In genomic region chr1:171742577-171742922, GRCh38 we compare ENCODE assay signal across 8 cellular contexts. TPM values are rescaled to one million over a fixed set of nuclear protein-coding genes. Genes with fewer than 3 reads are reported as not detected.
DNase-seq lines count a peak whose midpoint lies in the region; ATAC-seq and TF ChIP-seq lines count a peak whose summit lies in the region.

No MANE protein-coding gene starts in this region.

- H3K27me3 Mint-ChIP-seq in activated CD4-positive, alpha-beta T cell treated with anti-CD3 and anti-CD28 coated beads for 36 hours: no peaks in the 10 kb centered on the region
- H3K27me3 Mint-ChIP-seq in T-cell: no peaks in the 10 kb centered on the region

- peak; percentile 29 for DNase-seq in activated CD4-positive, alpha-beta T cell treated with anti-CD3 and anti-CD28 coated beads for 36 hours
- no peak for DNase-seq in activated CD4-positive, alpha-beta T cell treated with anti-CD3 and anti-CD28 coated beads for 1 hour
- peak in 7 of 34 experiments; percentile 1 to 16 (median 6) for DNase-seq in T-cell
- peak; percentile 71 for DNase-seq in colonic mucosa
- DNase-seq in lower leg skin (ENCODE audit: low spot score in 2 of 2): peak in 1 of 2 donors; percentile 59
- peak; percentile 32 for DNase-seq in stomach
- no peak for DNase-seq in GM19238 (ENCODE audit: insufficient read length, low spot score)

- no peaks in the 10 kb centered on the region for H3K36me3 ChIP-seq in colonic mucosa
- H3K36me3 ChIP-seq in stomach: peaks cover 0 to 7% (median 6%) of the 10 kb centered on the region in 4 donors

- peaks cover 10% of the 10 kb centered on the region for H3K4me1 ChIP-seq in colonic mucosa
- peaks cover 10 to 35% (median 25%) of the 10 kb centered on the region in 4 donors for H3K4me1 ChIP-seq in stomach

- TF ChIP-seq POLR2A in lower leg skin (IDR thresholded peaks at IDR 0.05) (no peak), stomach (IDR thresholded peaks at IDR 0.05) (no peak)

- 0 to 1% methylated on average over 14 of the region's 14 CpGs for WGBS in lower leg skin, 2 donors
- 0 to 1% (median 0%) methylated on average over 14 of the region's 14 CpGs for WGBS in stomach, 5 donors

- H3K36me3 Mint-ChIP-seq in activated CD4-positive, alpha-beta T cell treated with anti-CD3 and anti-CD28 coated beads for 36 hours (ENCODE audit: low read depth): no peaks in the 10 kb centered on the region
- peaks cover 3% of the 10 kb centered on the region for H3K36me3 Mint-ChIP-seq in T-cell

- TF ChIP-seq CTCF in colonic mucosa (IDR thresholded peaks at IDR 0.05): no peak
- TF ChIP-seq CTCF in lower leg skin (IDR thresholded peaks at IDR 0.05): no peak
- TF ChIP-seq CTCF in stomach (IDR thresholded peaks at IDR 0.05): no peak

- peak overlapping the region; percentile 85 for H3K4me3 ChIP-seq in colonic mucosa
- H3K4me3 ChIP-seq in lower leg skin (ENCODE audit: low read depth, poor library complexity, severe bottlenecking): peak overlapping the region; percentile 99
- H3K4me3 ChIP-seq in stomach: peak overlapping the region; percentile 86 to 96 (median 90)

- H3K27me3 ChIP-seq in colonic mucosa (no peaks in the 10 kb centered on the region), stomach (no peaks in the 10 kb centered on the region)

- H3K4me1 Mint-ChIP-seq in activated CD4-positive, alpha-beta T cell treated with anti-CD3 and anti-CD28 coated beads for 36 hours: peaks cover 41% of the 10 kb centered on the region
- peaks cover 54 to 59% (median 55%) of the 10 kb centered on the region in 3 donors for H3K4me1 Mint-ChIP-seq in T-cell

- intact Hi-C loops in activated CD4-positive, alpha-beta T cell treated with anti-CD3 and anti-CD28 coated beads for 36 hours (cut with DNase I, micrococcal nuclease): loop anchor here (1.0 to 10.0 kb wide), 16 partner anchors 39 to 1850 kb away; partner anchors contain the start of genes DNM3 (in 2 of the 2), METTL13 (in 2 of the 2), PRRC2C (in 2 of the 2) and FMO4 (in 1 of the 2)
- intact Hi-C loops in colonic mucosa (cut with DNase I) (loop anchor here (5.0 kb wide), 1 partner anchor 40 kb away; the partner anchor contains the start of gene METTL13), lower leg skin (cut with DNase I; ENCODE audit: low total_unique reads) (no loop called here), stomach (cut with DNase I; ENCODE audit: low total_unique reads) (no loop called here)

- no peak for TF ChIP-seq EP300 in stomach (IDR thresholded peaks at IDR 0.05)

- peak overlapping the region; percentile 94 to 95 for H3K9ac ChIP-seq in colonic mucosa (ENCODE audit: low read depth in 2 of 2, low read length in 2 of 2)

- CTCF ChIA-PET in activated CD4-positive, alpha-beta T cell treated with anti-CD3 and anti-CD28 coated beads for 36 hours (lab: Charles Lee): interaction anchor here (0.5 to 2.5 kb wide), 11 partner anchors 25 to 792 kb away, joined by 3 to 8 read pairs (median 3); partner anchors contain the start of genes FMO4 and METTL13
- CTCF ChIA-PET in T-cell (lab: Charles Lee): interaction anchor here (0.6 to 2.1 kb wide), 7 partner anchors 26 to 1793 kb away, joined by 3 to 9 read pairs (median 4); partner anchors contain the start of genes DNM3 (in 1 of the 2), FMO4 (in 1 of the 2) and METTL13 (in 1 of the 2)

- H3K27ac Mint-ChIP-seq in activated CD4-positive, alpha-beta T cell treated with anti-CD3 and anti-CD28 coated beads for 36 hours: peak overlapping the region; percentile 99
- H3K27ac Mint-ChIP-seq in T-cell: peak overlapping the region; percentile 100

- POLR2A ChIA-PET in activated CD4-positive, alpha-beta T cell treated with anti-CD3 and anti-CD28 coated beads for 36 hours (lab: Charles Lee): interaction anchor here (1.4 to 1.9 kb wide), 3 partner anchors 39 to 790 kb away, joined by 3 to 8 read pairs (median 4); partner anchors contain the start of genes DNM3, METTL13 and SUCO
- POLR2A ChIA-PET in T-cell (lab: Charles Lee): interaction anchor here (0.6 to 2.0 kb wide), 10 partner anchors 9 to 897 kb away, joined by 3 to 13 read pairs (median 5); partner anchors contain the start of genes METTL13 (in 1 of the 2) and PRRC2C (in 1 of the 2)

- H3K9me3 Mint-ChIP-seq in activated CD4-positive, alpha-beta T cell treated with anti-CD3 and anti-CD28 coated beads for 36 hours (ENCODE audit: low read depth): no peaks in the 10 kb centered on the region
- H3K9me3 Mint-ChIP-seq in T-cell: no peaks in the 10 kb centered on the region

- H3K9me3 ChIP-seq in colonic mucosa (no peaks in the 10 kb centered on the region), stomach (no peaks in the 10 kb centered on the region)

- ATAC-seq in activated CD4-positive, alpha-beta T cell treated with anti-CD3 and anti-CD28 coated beads for 36 hours: peak; percentile 8
- ATAC-seq in HG03103 (IDR thresholded peaks at IDR 0.05; ENCODE audit: low read depth, unreplicated experiment): peak; percentile 3
- ATAC-seq in T-cell (replicated peaks in 1 of 4): peak in 2 of 4 experiments; percentile 3

- peak overlapping the region; percentile 97 for H3K27ac ChIP-seq in colonic mucosa
- peak overlapping the region; percentile 83 to 97 (median 97) for H3K27ac ChIP-seq in stomach

- H3K4me3 Mint-ChIP-seq in activated CD4-positive, alpha-beta T cell treated with anti-CD3 and anti-CD28 coated beads for 36 hours: peak overlapping the region; percentile 92
- peak overlapping the region; percentile 95 to 100 (median 99) for H3K4me3 Mint-ChIP-seq in T-cell

RNA-seq across cellular contexts. Expression of gene VAMP4, which starts 0.7 kb away (rescaled TPM):
- total RNA-seq in activated CD4-positive, alpha-beta T cell treated with anti-CD3 and anti-CD28 coated beads for 36 hours: 10 to 100 TPM in 1 of 2 experiments, 1 to 10 TPM in 1; 9.7 to 11.6 TPM
- 10 to 100 TPM; 17.8 to 39.9 (median 33.9) TPM for total RNA-seq in T-cell
- 10 to 100 TPM in 1 of 2 donors, 1 to 10 TPM in 1; 6.4 to 12.4 TPM for total RNA-seq in colonic mucosa
- 10 to 100 TPM in 3 of 4 donors, 1 to 10 TPM in 1; 9.9 to 12.0 (median 11.4) TPM for total RNA-seq in lower leg skin
- 10 to 100 TPM in 1 of 5 donors, 1 to 10 TPM in 4; 3.5 to 23.7 (median 7.5) TPM for total RNA-seq in stomach
- 1 to 10 TPM; 6.1 to 9.3 (median 6.9) TPM for polyA plus RNA-seq in stomach

RNA-seq across cellular contexts. Expression of gene METTL13, which starts 38.9 kb away (rescaled TPM):
- 10 to 100 TPM; 41.1 to 52.9 TPM for total RNA-seq in activated CD4-positive, alpha-beta T cell treated with anti-CD3 and anti-CD28 coated beads for 36 hours
- 10 to 100 TPM; 16.0 to 37.6 (median 35.2) TPM for total RNA-seq in T-cell
- total RNA-seq in colonic mucosa: 10 to 100 TPM; 19.9 to 42.7 TPM
- 10 to 100 TPM; 10.2 to 25.4 (median 17.7) TPM for total RNA-seq in lower leg skin
- 100 to 1,000 TPM in 1 of 5 donors, 10 to 100 TPM in 2, 1 to 10 TPM in 2; 1.8 to 101 (median 15.8) TPM for total RNA-seq in stomach
- polyA plus RNA-seq in stomach: 10 to 100 TPM; 11.1 to 15.8 (median 13.0) TPM

Comparison
In these comparisons a context has a peak if more than half of its experiments do, and no peak if none do; other contexts are left out.
1. DNase-seq: peak in activated CD4-positive, alpha-beta T cell treated with anti-CD3 and anti-CD28 coated beads for 36 hours (single experiment), colonic mucosa (single experiment) and stomach (single experiment); none in activated CD4-positive, alpha-beta T cell treated with anti-CD3 and anti-CD28 coated beads for 1 hour (single experiment) and GM19238 (single experiment).
2. intact Hi-C loops: an anchor here in activated CD4-positive, alpha-beta T cell treated with anti-CD3 and anti-CD28 coated beads for 36 hours (1.0 to 10.0 kb wide) and colonic mucosa (5.0 kb wide); none called in lower leg skin and stomach.
3. Peak in every context shown above with its lines, with median percentiles within 50 percentile points of each other: H3K4me3 ChIP-seq.